Comparison of ENCODE assay signal across 20 cellular contexts in genomic region chr3:111727843-111728565, GRCh38. TPM values are rescaled to one million over a fixed set of nuclear protein-coding genes. Genes with fewer than 3 reads are reported as not detected.
A peak's percentile ranks its signal among the peaks of the same experiment; 100 is the strongest.
DNase-seq lines count a peak whose midpoint lies in the region; ATAC-seq and TF ChIP-seq lines count a peak whose summit lies in the region.
"Had no signal": no experiment of that assay in that cellular context is flagged by ENCODE, and none has a peak within 500 bp of the region (broad histone marks: within the 10 kb centered on the region; RNA-seq: fewer than 3 reads in every experiment).

No MANE protein-coding gene starts in this region.

- H3K27me3 ChIP-seq in foreskin keratinocyte: no peaks in the 10 kb centered on the region
- no peaks in the 10 kb centered on the region for H3K27me3 ChIP-seq in upper lobe of right lung

- H3K4me3 ChIP-seq in upper lobe of right lung: no peak overlapping the region

- H3K4me3 Mint-ChIP-seq in osteocyte (ENCODE audit: unreplicated experiment): no peak overlapping the region
- H3K4me3 Mint-ChIP-seq: HFFc6 had no signal

- H3K27me3 Mint-ChIP-seq in osteocyte (ENCODE audit: unreplicated experiment): no peaks in the 10 kb centered on the region

- H3K4me1 ChIP-seq in foreskin keratinocyte (peaks cover 26% of the 10 kb centered on the region), upper lobe of right lung (peaks cover 4% of the 10 kb centered on the region)
- H3K4me1 ChIP-seq: BE2C had no signal

- H3K27ac Mint-ChIP-seq in osteocyte (ENCODE audit: unreplicated experiment): peak overlapping the region; percentile 94
- H3K27ac Mint-ChIP-seq: HFFc6 had no signal

- H3K36me3 Mint-ChIP-seq in osteocyte (ENCODE audit: unreplicated experiment): peaks cover 1% of the 10 kb centered on the region

- intact Hi-C loops in upper lobe of right lung (cut with DNase I): no loop called here

- H3K9me3 Mint-ChIP-seq in osteocyte (ENCODE audit: unreplicated experiment): peaks cover 3% of the 10 kb centered on the region
- H3K9me3 Mint-ChIP-seq: HFFc6 had no signal

- H3K36me3 ChIP-seq in upper lobe of right lung: no peaks in the 10 kb centered on the region
- H3K36me3 ChIP-seq: BE2C had no signal

- ATAC-seq in GM18867 (IDR thresholded peaks at IDR 0.05; ENCODE audit: unreplicated experiment) (peak; percentile 11), foreskin keratinocyte (no peak), GM21529 (IDR thresholded peaks at IDR 0.05; ENCODE audit: unreplicated experiment) (no peak), upper lobe of right lung (no peak)

- peaks cover 65% of the 10 kb centered on the region for H3K4me1 Mint-ChIP-seq in osteocyte (ENCODE audit: unreplicated experiment)

- peak; percentile 6 for DNase-seq in NCI-H69 (lab: John Stamatoyannopoulos, UW)
- no peak for DNase-seq in foreskin keratinocyte
- no peak for DNase-seq in osteocyte (ENCODE audit: extremely low spot score, unreplicated experiment)
- DNase-seq in iPS-NIHi7 (ENCODE audit: extremely low spot score): no peak
- no peak for DNase-seq in upper lobe of right lung
- DNase-seq: BE2C, DMS79, H7, HFFc6, KG1, NCI-H1105, NCI-H146, NCI-H2081, NCI-H2171, NCI-H345, NCI-H524, Right ventricle myocardium superior had no signal

- TF ChIP-seq CTCF in foreskin keratinocyte (conservative IDR thresholded peaks at IDR 0.05) (peak; percentile 26), osteocyte (IDR thresholded peaks at IDR 0.05) (no peak), upper lobe of right lung (IDR thresholded peaks at IDR 0.05) (no peak)

- H3K9me3 ChIP-seq in upper lobe of right lung: no peaks in the 10 kb centered on the region
- H3K9me3 ChIP-seq: BE2C had no signal

- H3K27ac ChIP-seq in foreskin keratinocyte: peak overlapping the region; percentile 95
- no peak overlapping the region for H3K27ac ChIP-seq in upper lobe of right lung
- H3K27ac ChIP-seq: HL-60 had no signal

RNA-seq across cellular contexts. Expression of gene PLCXD2, which starts 53.5 kb away (rescaled TPM):
- total RNA-seq in foreskin keratinocyte: 4.8 and 5.1 TPM in 2 replicates
- polyA plus RNA-seq in foreskin keratinocyte: 1.9 TPM in 2 replicates
- total RNA-seq in osteocyte: 0.91 and 1.6 TPM in 2 replicates
- total RNA-seq in upper lobe of right lung: 12.4 TPM
